ENCODE assay signal across 1 cellular context in the genomic region with DNA sequence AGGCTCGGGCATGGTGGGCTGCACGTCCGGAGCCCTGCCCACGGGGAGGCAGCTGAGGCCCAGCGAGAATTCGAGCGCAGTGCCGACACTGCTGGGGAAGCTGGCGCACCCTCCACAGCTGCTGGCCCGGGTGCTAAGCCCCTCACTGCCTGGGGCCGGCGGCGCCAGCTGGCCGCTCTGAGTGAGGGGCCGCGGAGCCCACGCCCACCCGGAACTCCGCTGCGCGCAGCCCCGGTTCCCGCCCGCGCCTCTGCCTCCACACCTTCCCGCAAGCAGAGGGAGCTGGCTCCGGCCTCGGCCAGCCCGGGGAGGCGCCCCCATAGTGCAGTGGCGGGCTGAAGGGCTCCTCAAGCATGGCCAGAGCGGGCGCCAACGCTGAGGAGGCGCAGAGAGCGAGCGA.
TF ChIP-seq lines count a peak whose summit lies in the region.

No MANE protein-coding gene starts in this region.

TF ChIP-seq in HepG2, 621 proteins besides CTCF, POLR2A, EP300 and RAD21 (continued from another document):
- TF ChIP-seq, protein P1, sequence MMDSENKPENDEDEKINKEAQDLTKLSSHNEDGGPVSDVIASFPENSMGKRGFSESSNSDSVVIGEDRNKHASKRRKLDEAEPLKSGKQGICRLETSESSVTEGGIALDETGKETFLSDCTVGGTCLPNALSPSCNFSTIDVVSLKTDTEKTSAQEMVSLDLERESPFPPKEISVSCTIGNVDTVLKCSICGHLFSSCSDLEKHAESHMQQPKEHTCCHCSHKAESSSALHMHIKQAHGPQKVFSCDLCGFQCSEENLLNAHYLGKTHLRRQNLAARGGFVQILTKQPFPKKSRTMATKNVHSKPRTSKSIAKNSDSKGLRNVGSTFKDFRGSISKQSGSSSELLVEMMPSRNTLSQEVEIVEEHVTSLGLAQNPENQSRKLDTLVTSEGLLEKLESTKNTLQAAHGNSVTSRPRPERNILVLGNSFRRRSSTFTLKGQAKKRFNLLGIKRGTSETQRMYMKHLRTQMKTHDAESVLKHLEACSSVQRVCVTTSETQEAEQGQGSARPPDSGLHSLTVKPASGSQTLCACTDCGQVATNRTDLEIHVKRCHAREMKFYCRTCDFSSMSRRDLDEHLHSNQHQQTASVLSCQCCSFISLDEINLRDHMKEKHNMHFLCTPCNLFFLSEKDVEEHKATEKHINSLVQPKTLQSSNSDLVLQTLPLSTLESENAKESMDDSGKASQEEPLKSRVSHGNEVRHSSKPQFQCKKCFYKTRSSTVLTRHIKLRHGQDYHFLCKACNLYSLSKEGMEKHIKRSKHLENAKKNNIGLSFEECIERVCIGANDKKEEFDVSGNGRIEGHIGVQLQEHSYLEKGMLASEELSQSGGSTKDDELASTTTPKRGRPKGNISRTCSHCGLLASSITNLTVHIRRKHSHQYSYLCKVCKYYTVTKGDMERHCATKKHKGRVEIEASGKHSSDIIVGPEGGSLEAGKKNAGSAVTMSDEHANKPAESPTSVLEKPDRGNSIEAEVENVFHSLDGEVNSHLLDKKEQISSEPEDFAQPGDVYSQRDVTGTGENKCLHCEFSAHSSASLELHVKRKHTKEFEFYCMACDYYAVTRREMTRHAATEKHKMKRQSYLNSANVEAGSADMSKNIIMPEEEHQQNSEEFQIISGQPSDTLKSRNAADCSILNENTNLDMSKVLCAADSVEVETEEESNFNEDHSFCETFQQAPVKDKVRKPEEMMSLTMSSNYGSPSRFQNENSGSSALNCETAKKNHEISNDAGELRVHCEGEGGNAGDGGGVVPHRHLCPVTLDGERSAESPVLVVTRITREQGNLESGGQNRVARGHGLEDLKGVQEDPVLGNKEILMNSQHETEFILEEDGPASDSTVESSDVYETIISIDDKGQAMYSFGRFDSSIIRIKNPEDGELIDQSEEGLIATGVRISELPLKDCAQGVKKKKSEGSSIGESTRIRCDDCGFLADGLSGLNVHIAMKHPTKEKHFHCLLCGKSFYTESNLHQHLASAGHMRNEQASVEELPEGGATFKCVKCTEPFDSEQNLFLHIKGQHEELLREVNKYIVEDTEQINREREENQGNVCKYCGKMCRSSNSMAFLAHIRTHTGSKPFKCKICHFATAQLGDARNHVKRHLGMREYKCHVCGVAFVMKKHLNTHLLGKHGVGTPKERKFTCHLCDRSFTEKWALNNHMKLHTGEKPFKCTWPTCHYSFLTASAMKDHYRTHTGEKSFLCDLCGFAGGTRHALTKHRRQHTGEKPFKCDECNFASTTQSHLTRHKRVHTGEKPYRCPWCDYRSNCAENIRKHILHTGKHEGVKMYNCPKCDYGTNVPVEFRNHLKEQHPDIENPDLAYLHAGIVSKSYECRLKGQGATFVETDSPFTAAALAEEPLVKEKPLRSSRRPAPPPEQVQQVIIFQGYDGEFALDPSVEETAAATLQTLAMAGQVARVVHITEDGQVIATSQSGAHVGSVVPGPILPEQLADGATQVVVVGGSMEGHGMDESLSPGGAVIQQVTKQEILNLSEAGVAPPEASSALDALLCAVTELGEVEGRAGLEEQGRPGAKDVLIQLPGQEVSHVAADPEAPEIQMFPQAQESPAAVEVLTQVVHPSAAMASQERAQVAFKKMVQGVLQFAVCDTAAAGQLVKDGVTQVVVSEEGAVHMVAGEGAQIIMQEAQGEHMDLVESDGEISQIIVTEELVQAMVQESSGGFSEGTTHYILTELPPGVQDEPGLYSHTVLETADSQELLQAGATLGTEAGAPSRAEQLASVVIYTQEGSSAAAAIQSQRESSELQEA (CRISPR knock-in tag; IDR thresholded peaks at IDR 0.05; ENCODE audit: not compliant biosample characterization): no peak
- no peak for TF ChIP-seq ZNF777 (CRISPR knock-in tag; IDR thresholded peaks at IDR 0.05)
